In genomic region chr12:11892065-11892391, GRCh38 we compare ENCODE assay signal across 15 cellular contexts.
DNase-seq lines count a peak whose midpoint lies in the region; ATAC-seq and TF ChIP-seq lines count a peak whose summit lies in the region.
"Had no signal": no experiment of that assay in that cellular context is flagged by ENCODE, and none has a peak within 500 bp of the region (broad histone marks: within the 10 kb centered on the region; RNA-seq: fewer than 3 reads in every experiment).

No MANE protein-coding gene starts in this region.

- peaks cover 19% of the 10 kb centered on the region for H3K36me3 Mint-ChIP-seq in neural crest cell (ENCODE audit: low read depth)
- H3K36me3 Mint-ChIP-seq in CD14-positive monocyte = peaks cover 64 to 75% of the 10 kb centered on the region in 2 donors
- peaks cover 60% of the 10 kb centered on the region for H3K36me3 Mint-ChIP-seq in CD4-positive, alpha-beta T cell (ENCODE audit: low read depth)

- H3K4me3 ChIP-seq in AG10803 (ENCODE audit: low read length) = no peak overlapping the region
- H3K4me3 ChIP-seq: GM23248, SJSA1 had no signal

- H3K27ac ChIP-seq in KOPT-K1 (ENCODE audit: low read depth, low read length, poor library complexity, severe bottlenecking) = peak overlapping the region; percentile 62
- H3K27ac ChIP-seq in CD4-positive, alpha-beta T cell (ENCODE audit: low read depth, low read length) = no peak overlapping the region
- H3K27ac ChIP-seq: GM23248, SJSA1 had no signal

- intact Hi-C loops in CD14-positive monocyte (cut with micrococcal nuclease) = loop anchor here (10.0 kb wide), 1 partner anchor 143 kb away; no protein-coding TSS in a partner anchor
- intact Hi-C loops in CD4-positive, alpha-beta T cell (cut with DNase I, micrococcal nuclease) = no loop called here

- H3K4me1 Mint-ChIP-seq in neural crest cell (no peaks in the 10 kb centered on the region), CD14-positive monocyte (peaks cover 37% of the 10 kb centered on the region)
- peaks cover 25% of the 10 kb centered on the region for H3K4me1 Mint-ChIP-seq in CD4-positive, alpha-beta T cell (ENCODE audit: low read depth)

- peak; percentile 26; the same call in 1 of the 2 replicates for TF ChIP-seq CTCF in AG10803 (conservative IDR thresholded peaks at IDR 0.05; ENCODE audit: low read length)
- TF ChIP-seq CTCF in neural crest cell (conservative IDR thresholded peaks at IDR 0.05) = peak; percentile 55
- no peak for TF ChIP-seq CTCF in CD14-positive monocyte (IDR thresholded peaks at IDR 0.05)
- TF ChIP-seq CTCF in CD4-positive, alpha-beta T cell (IDR thresholded peaks at IDR 0.05) = no peak

- no peak for ATAC-seq in CD4-positive, alpha-beta T cell (ENCODE audit: poor library complexity)

- H3K9me3 Mint-ChIP-seq in neural crest cell = no peaks in the 10 kb centered on the region
- peaks cover 0 to 3% (median 0%) of the 10 kb centered on the region in 7 donors for H3K9me3 Mint-ChIP-seq in CD14-positive monocyte
- H3K9me3 Mint-ChIP-seq in CD4-positive, alpha-beta T cell = no peaks in the 10 kb centered on the region

- H3K36me3 ChIP-seq in KOPT-K1 (ENCODE audit: insufficient read depth, low read length) = peaks cover 46% of the 10 kb centered on the region

- no peak overlapping the region for H3K4me3 Mint-ChIP-seq in neural crest cell
- H3K4me3 Mint-ChIP-seq in CD14-positive monocyte = no peak overlapping the region
- no peak overlapping the region for H3K4me3 Mint-ChIP-seq in CD4-positive, alpha-beta T cell

- POLR2A ChIA-PET in CD4-positive, alpha-beta T cell (lab: Charles Lee) = no interaction called here

- no peaks in the 10 kb centered on the region for H3K27me3 ChIP-seq in CD4-positive, alpha-beta T cell (ENCODE audit: control insufficient read depth, insufficient read depth, low read length)
- H3K27me3 ChIP-seq: SJSA1 had no signal

- H3K9me3 ChIP-seq in KOPT-K1 (ENCODE audit: insufficient read depth, low read length, poor library complexity, severe bottlenecking) = no peaks in the 10 kb centered on the region
- no peaks in the 10 kb centered on the region for H3K9me3 ChIP-seq in CD4-positive, alpha-beta T cell (ENCODE audit: control insufficient read depth, low read length)
- H3K9me3 ChIP-seq: SJSA1 had no signal

- H3K27me3 Mint-ChIP-seq in neural crest cell (ENCODE audit: low read depth) (no peaks in the 10 kb centered on the region), CD14-positive monocyte (ENCODE audit: low read depth in 3 of 3) (no peaks in the 10 kb centered on the region)
- H3K27me3 Mint-ChIP-seq in CD4-positive, alpha-beta T cell = no peaks in the 10 kb centered on the region

- no peak overlapping the region for H3K27ac Mint-ChIP-seq in neural crest cell (ENCODE audit: unreplicated experiment)
- H3K27ac Mint-ChIP-seq in CD14-positive monocyte = peak overlapping the region in 1 of 7 donors; percentile 80
- H3K27ac Mint-ChIP-seq in CD4-positive, alpha-beta T cell = no peak overlapping the region

- CTCF ChIA-PET in CD4-positive, alpha-beta T cell (lab: Charles Lee) = no interaction called here

- DNase-seq in AG10803 (ENCODE audit: low read depth) = no peak
- peak; percentile 14 to 37 for DNase-seq in dermis microvascular lymphatic vessel endothelial cell (ENCODE audit: low read depth in 2 of 2)
- no peak for DNase-seq in neural crest cell (ENCODE audit: low read depth, low spot score)
- no peak for DNase-seq in CD14-positive monocyte (ENCODE audit: low spot score)
- DNase-seq in COLO829 (ENCODE audit: low spot score) = no peak
- DNase-seq in GOT3 (lab: John Stamatoyannopoulos, UW) = no peak
- no peak for DNase-seq in CD4-positive, alpha-beta T cell
- DNase-seq: activated CD4-positive, CD25-positive, alpha-beta regulatory T cell treated with anti-CD3 and anti-CD28 coated beads, Interleukin-2, amount 50 U/mL, for 72 hours; activated T-cell treated with anti-CD3 and anti-CD28 coated beads, Interleukin-2, amount 50 U/mL, for 48 hours; GM23248; NCI-H1417 treated with DMSO at 0.1 percent for 48 hours; NCI-H69; nucleus accumbens had no signal

Comparison
In these comparisons a context has a peak if more than half of its experiments do, and no peak if none do; other contexts are left out.
1. DNase-seq: peak in dermis microvascular lymphatic vessel endothelial cell (2 of 2); none in AG10803 (single experiment), neural crest cell (single experiment), CD14-positive monocyte (single experiment), COLO829 (single experiment), GOT3 (single experiment) and CD4-positive, alpha-beta T cell (0 of 10).
2. CTCF ChIP-seq: peak in AG10803 (single experiment) and neural crest cell (single experiment); none in CD14-positive monocyte (single experiment) and CD4-positive, alpha-beta T cell (single experiment).
3. intact Hi-C loops: an anchor here in CD14-positive monocyte (10.0 kb wide); none called in CD4-positive, alpha-beta T cell.